ENCODE assay signal across 9 cellular contexts in genomic region chr9:108565651-108566378, GRCh38.
A peak's percentile ranks its signal among the peaks of the same experiment; 100 is the strongest.
DNase-seq lines count a peak whose midpoint lies in the region; ATAC-seq and TF ChIP-seq lines count a peak whose summit lies in the region.
"Had no signal": no experiment of that assay in that cellular context is flagged by ENCODE, and none has a peak within 500 bp of the region (broad histone marks: within the 10 kb centered on the region; RNA-seq: fewer than 3 reads in every experiment).

No MANE protein-coding gene starts in this region.

- no peak overlapping the region for H3K4me3 Mint-ChIP-seq in stimulated activated effector memory CD8-positive, alpha-beta T cell treated with anti-CD3 and anti-CD28 coated beads, Interleukin-12 subunit alpha, Interleukin-12 subunit beta, amount 100 ng/mL, for 72 hours
- H3K4me3 Mint-ChIP-seq: stimulated activated naive CD8-positive, alpha-beta T cell treated with anti-CD3 and anti-CD28 coated beads, Interleukin-15, Interleukin-2, amounts not matched to agents 100 ng/mL and 50 ng/mL, for 24 hours had no signal

- peak; percentile 37 for ATAC-seq in stimulated activated effector memory CD8-positive, alpha-beta T cell treated with anti-CD3 and anti-CD28 coated beads, Interleukin-12 subunit alpha, Interleukin-12 subunit beta, amount 100 ng/mL, for 72 hours

- H3K27ac Mint-ChIP-seq in stimulated activated effector memory CD8-positive, alpha-beta T cell treated with anti-CD3 and anti-CD28 coated beads, Interleukin-12 subunit alpha, Interleukin-12 subunit beta, amount 100 ng/mL, for 72 hours: no peak overlapping the region
- H3K27ac Mint-ChIP-seq: stimulated activated naive CD8-positive, alpha-beta T cell treated with anti-CD3 and anti-CD28 coated beads, Interleukin-15, Interleukin-2, amounts not matched to agents 100 ng/mL and 50 ng/mL, for 24 hours had no signal

- H3K4me1 ChIP-seq in effector memory CD4-positive, alpha-beta T cell (ENCODE audit: control insufficient read depth, insufficient read depth, low read length, poor library complexity, severe bottlenecking): no peaks in the 10 kb centered on the region

- in situ Hi-C loops in T47D (cut with HindIII; ENCODE audit: low pct_unique_long_range_greater_than_20kb, low sequenced_read_pairs): no loop called here

- no peak overlapping the region for H3K27ac ChIP-seq in effector memory CD4-positive, alpha-beta T cell (ENCODE audit: insufficient read depth, low read length, poor library complexity, severe bottlenecking)

- peak; percentile 14 for DNase-seq in DMS79 treated with DMSO at 0.1 percent for 48 hours (lab: John Stamatoyannopoulos, UW)
- peak; percentile 56 for DNase-seq in GM20000 (ENCODE audit: low spot score)
- peak; percentile 74 for DNase-seq in HS-5 (ENCODE audit: low read depth)
- DNase-seq in NCI-H82 (lab: John Stamatoyannopoulos, UW): peak; percentile 93
- peak; percentile 65 to 93 for DNase-seq in T47D (ENCODE audit: low read depth in 1 of 2, low spot score in 1 of 2)
- DNase-seq in iris pigment epithelial cell (ENCODE audit: low read depth): peak; percentile 80
- DNase-seq in stimulated activated effector memory CD8-positive, alpha-beta T cell treated with anti-CD3 and anti-CD28 coated beads, Interleukin-12 subunit alpha, Interleukin-12 subunit beta, amount 100 ng/mL, for 72 hours (ENCODE audit: low spot score in 2 of 2): no peak
- no peak for DNase-seq in effector memory CD4-positive, alpha-beta T cell

- no peaks in the 10 kb centered on the region for H3K9me3 ChIP-seq in effector memory CD4-positive, alpha-beta T cell (ENCODE audit: control insufficient read depth, low read length)

- H3K4me1 Mint-ChIP-seq in stimulated activated effector memory CD8-positive, alpha-beta T cell treated with anti-CD3 and anti-CD28 coated beads, Interleukin-12 subunit alpha, Interleukin-12 subunit beta, amount 100 ng/mL, for 72 hours: no peaks in the 10 kb centered on the region

- no peaks in the 10 kb centered on the region for H3K27me3 ChIP-seq in effector memory CD4-positive, alpha-beta T cell (replicated peaks; ENCODE audit: control insufficient read depth, insufficient read depth, low read length, poor library complexity, severe bottlenecking)

- TF ChIP-seq CTCF in GM20000 (IDR thresholded peaks at IDR 0.05; ENCODE audit: extremely low read depth, missing control alignments): peak; percentile 64

- no peaks in the 10 kb centered on the region for H3K36me3 ChIP-seq in effector memory CD4-positive, alpha-beta T cell (ENCODE audit: control insufficient read depth, insufficient read depth, low read length)

- peaks cover 5% of the 10 kb centered on the region for H3K9me3 Mint-ChIP-seq in stimulated activated effector memory CD8-positive, alpha-beta T cell treated with anti-CD3 and anti-CD28 coated beads, Interleukin-12 subunit alpha, Interleukin-12 subunit beta, amount 100 ng/mL, for 72 hours
- H3K9me3 Mint-ChIP-seq: stimulated activated naive CD8-positive, alpha-beta T cell treated with anti-CD3 and anti-CD28 coated beads, Interleukin-15, Interleukin-2, amounts not matched to agents 100 ng/mL and 50 ng/mL, for 24 hours had no signal

- no peak overlapping the region for H3K4me3 ChIP-seq in effector memory CD4-positive, alpha-beta T cell (ENCODE audit: insufficient read depth, low read depth, low read length, poor library complexity, severe bottlenecking)

- H3K36me3 Mint-ChIP-seq in stimulated activated effector memory CD8-positive, alpha-beta T cell treated with anti-CD3 and anti-CD28 coated beads, Interleukin-12 subunit alpha, Interleukin-12 subunit beta, amount 100 ng/mL, for 72 hours: no peaks in the 10 kb centered on the region

Comparison
In these comparisons a context has a peak if more than half of its experiments do, and no peak if none do; other contexts are left out.
1. DNase-seq: peak in DMS79 treated with DMSO at 0.1 percent for 48 hours (single experiment), GM20000 (single experiment), HS-5 (single experiment), NCI-H82 (single experiment), T47D (2 of 2) and iris pigment epithelial cell (single experiment); none in stimulated activated effector memory CD8-positive, alpha-beta T cell treated with anti-CD3 and anti-CD28 coated beads, Interleukin-12 subunit alpha, Interleukin-12 subunit beta, amount 100 ng/mL, for 72 hours (0 of 2) and effector memory CD4-positive, alpha-beta T cell (0 of 3).